ENCODE assay signal across 8 cellular contexts in genomic region chr1:17207966-17208418, GRCh38. TPM values are rescaled to one million over a fixed set of nuclear protein-coding genes. Genes with fewer than 3 reads are reported as not detected.
A peak's percentile ranks its signal among the peaks of the same experiment; 100 is the strongest.
DNase-seq lines count a peak whose midpoint lies in the region; ATAC-seq and TF ChIP-seq lines count a peak whose summit lies in the region.

No MANE protein-coding gene starts in this region.

- no peak for TF ChIP-seq RAD21 in Ishikawa (IDR thresholded peaks at IDR 0.05; ENCODE audit: low read depth)

- H3K4me1 Mint-ChIP-seq in activated CD8-positive, alpha-beta T cell treated with anti-CD3 and anti-CD28 coated beads, Interleukin-2, amount 10 ng/mL, durations not matched to agents 7 days and 5 days (ENCODE audit: low read depth) = peaks cover 57% of the 10 kb centered on the region
- H3K4me1 Mint-ChIP-seq in stimulated activated memory B cell treated with anti-CD40 and anti-IgM and Interleukin-4, amounts not matched to agents 10 μg/mL and 1 μg/mL and 100 μg/mL, for 72 hours = peaks cover 56% of the 10 kb centered on the region
- peaks cover 4% of the 10 kb centered on the region for H3K4me1 Mint-ChIP-seq in endothelial cell (ENCODE audit: unreplicated experiment)

- DNase-seq in DMS53 (lab: John Stamatoyannopoulos, UW) (peak; percentile 75), DMS53 treated with DMSO at 0.1 percent for 48 hours (lab: John Stamatoyannopoulos, UW; ENCODE audit: unreplicated experiment) (no peak), glomerular visceral epithelial cell (ENCODE audit: extremely low spot score) (peak; percentile 75), DMS79 (lab: John Stamatoyannopoulos, UW) (no peak), endothelial cell (ENCODE audit: low spot score) (no peak)
- peak; percentile 74 for DNase-seq in activated CD8-positive, alpha-beta T cell treated with anti-CD3 and anti-CD28 coated beads, Interleukin-2, amount 10 ng/mL, durations not matched to agents 7 days and 5 days

- no peak overlapping the region for H3K4me3 Mint-ChIP-seq in activated CD8-positive, alpha-beta T cell treated with anti-CD3 and anti-CD28 coated beads, Interleukin-2, amount 10 ng/mL, durations not matched to agents 7 days and 5 days
- peak overlapping the region; percentile 18 for H3K4me3 Mint-ChIP-seq in stimulated activated memory B cell treated with anti-CD40 and anti-IgM and Interleukin-4, amounts not matched to agents 10 μg/mL and 1 μg/mL and 100 μg/mL, for 72 hours
- H3K4me3 Mint-ChIP-seq in endothelial cell (ENCODE audit: unreplicated experiment) = no peak overlapping the region

- peak; percentile 77 for ATAC-seq in activated CD8-positive, alpha-beta T cell treated with anti-CD3 and anti-CD28 coated beads, Interleukin-2, amount 10 ng/mL, durations not matched to agents 7 days and 5 days
- ATAC-seq in stimulated activated memory B cell treated with anti-CD40 and anti-IgM and Interleukin-4, amounts not matched to agents 10 μg/mL and 1 μg/mL and 100 μg/mL, for 72 hours = peak; percentile 82

- H3K27me3 Mint-ChIP-seq in activated CD8-positive, alpha-beta T cell treated with anti-CD3 and anti-CD28 coated beads, Interleukin-2, amount 10 ng/mL, durations not matched to agents 7 days and 5 days (ENCODE audit: low read depth) = peaks cover 49% of the 10 kb centered on the region
- peaks cover 19% of the 10 kb centered on the region for H3K27me3 Mint-ChIP-seq in stimulated activated memory B cell treated with anti-CD40 and anti-IgM and Interleukin-4, amounts not matched to agents 10 μg/mL and 1 μg/mL and 100 μg/mL, for 72 hours
- peaks cover 3% of the 10 kb centered on the region for H3K27me3 Mint-ChIP-seq in endothelial cell (ENCODE audit: unreplicated experiment)

- H3K27ac Mint-ChIP-seq in activated CD8-positive, alpha-beta T cell treated with anti-CD3 and anti-CD28 coated beads, Interleukin-2, amount 10 ng/mL, durations not matched to agents 7 days and 5 days = peak overlapping the region; percentile 69
- peak overlapping the region; percentile 77 for H3K27ac Mint-ChIP-seq in stimulated activated memory B cell treated with anti-CD40 and anti-IgM and Interleukin-4, amounts not matched to agents 10 μg/mL and 1 μg/mL and 100 μg/mL, for 72 hours
- H3K27ac Mint-ChIP-seq in endothelial cell (ENCODE audit: unreplicated experiment) = no peak overlapping the region

- no peak for TF ChIP-seq CTCF in endothelial cell (IDR thresholded peaks at IDR 0.05; ENCODE audit: unreplicated experiment)

- no peaks in the 10 kb centered on the region for H3K36me3 Mint-ChIP-seq in activated CD8-positive, alpha-beta T cell treated with anti-CD3 and anti-CD28 coated beads, Interleukin-2, amount 10 ng/mL, durations not matched to agents 7 days and 5 days (ENCODE audit: low read depth)
- H3K36me3 Mint-ChIP-seq in stimulated activated memory B cell treated with anti-CD40 and anti-IgM and Interleukin-4, amounts not matched to agents 10 μg/mL and 1 μg/mL and 100 μg/mL, for 72 hours = no peaks in the 10 kb centered on the region
- no peaks in the 10 kb centered on the region for H3K36me3 Mint-ChIP-seq in endothelial cell (ENCODE audit: low read depth, unreplicated experiment)

- POLR2A ChIA-PET in activated CD8-positive, alpha-beta T cell treated with anti-CD3 and anti-CD28 coated beads, Interleukin-2, amount 10 ng/mL, durations not matched to agents 7 days and 5 days (lab: Charles Lee) = no interaction called here

- CTCF ChIA-PET in activated CD8-positive, alpha-beta T cell treated with anti-CD3 and anti-CD28 coated beads, Interleukin-2, amount 10 ng/mL, durations not matched to agents 7 days and 5 days (lab: Charles Lee) = interaction anchor here (1.6 kb wide), 1 partner anchor 82 kb away, joined by 4 read pairs; no protein-coding TSS in a partner anchor

- H3K9me3 Mint-ChIP-seq in activated CD8-positive, alpha-beta T cell treated with anti-CD3 and anti-CD28 coated beads, Interleukin-2, amount 10 ng/mL, durations not matched to agents 7 days and 5 days (ENCODE audit: insufficient read depth) = no peaks in the 10 kb centered on the region
- H3K9me3 Mint-ChIP-seq in stimulated activated memory B cell treated with anti-CD40 and anti-IgM and Interleukin-4, amounts not matched to agents 10 μg/mL and 1 μg/mL and 100 μg/mL, for 72 hours = no peaks in the 10 kb centered on the region
- no peaks in the 10 kb centered on the region for H3K9me3 Mint-ChIP-seq in endothelial cell (ENCODE audit: unreplicated experiment)

- TF ChIP-seq EP300 in Ishikawa (IDR thresholded peaks at IDR 0.05; ENCODE audit: borderline replicate concordance) = peak; percentile 96

TF ChIP-seq in Ishikawa, 13 proteins besides CTCF, POLR2A, EP300 and RAD21:
- no peak for TF ChIP-seq TAF1 (IDR thresholded peaks at IDR 0.05; ENCODE audit: low read depth)
- peak; percentile 58 for TF ChIP-seq MAX (IDR thresholded peaks at IDR 0.05)
- peak; percentile 86 for TF ChIP-seq ZBTB7A (IDR thresholded peaks at IDR 0.05; ENCODE audit: low read depth)
- TF ChIP-seq TCF12 (IDR thresholded peaks at IDR 0.05; ENCODE audit: low read depth) = peak; percentile 96
- TF ChIP-seq YY1 (IDR thresholded peaks at IDR 0.05; ENCODE audit: low read depth) = no peak
- TF ChIP-seq TEAD4 (IDR thresholded peaks at IDR 0.05) = peak; percentile 70
- TF ChIP-seq FOXM1 (IDR thresholded peaks at IDR 0.05; ENCODE audit: borderline replicate concordance, low read depth) = peak; percentile 91
- no peak for TF ChIP-seq CEBPB (IDR thresholded peaks at IDR 0.05)
- peak; percentile 40; the same call in 1 of the 2 replicates for TF ChIP-seq CREB1 (IDR thresholded peaks at IDR 0.05; ENCODE audit: low read depth)
- TF ChIP-seq NFIC (IDR thresholded peaks at IDR 0.05) = peak; percentile 82

RNA-seq across cellular contexts. Expression of gene PADI1, which starts 3.1 kb away (rescaled TPM):
- total RNA-seq in activated CD8-positive, alpha-beta T cell treated with anti-CD3 and anti-CD28 coated beads, Interleukin-2, amount 10 ng/mL, durations not matched to agents 7 days and 5 days = not detected
- 0.08 TPM for total RNA-seq in endothelial cell (ENCODE audit: unreplicated experiment)

RNA-seq across cellular contexts. Expression of gene PADI3, which starts 40.9 kb away (rescaled TPM):
- total RNA-seq in activated CD8-positive, alpha-beta T cell treated with anti-CD3 and anti-CD28 coated beads, Interleukin-2, amount 10 ng/mL, durations not matched to agents 7 days and 5 days = not detected
- not detected for total RNA-seq in endothelial cell (ENCODE audit: unreplicated experiment)

Comparison
In these comparisons a context has a peak if more than half of its experiments do, and no peak if none do; other contexts are left out.
1. DNase-seq: peak in DMS53 (single experiment), activated CD8-positive, alpha-beta T cell treated with anti-CD3 and anti-CD28 coated beads, Interleukin-2, amount 10 ng/mL, durations not matched to agents 7 days and 5 days (single experiment) and glomerular visceral epithelial cell (single experiment); none in DMS53 treated with DMSO at 0.1 percent for 48 hours (single experiment), DMS79 (single experiment) and endothelial cell (single experiment).